2 cellular contexts compared by ENCODE assay signal in genomic region chr10:43250625-43250924, GRCh38.
TF ChIP-seq lines count a peak whose summit lies in the region.

No MANE protein-coding gene starts in this region.

TF ChIP-seq in GM23338, 12 proteins besides CTCF, POLR2A, EP300 and RAD21:
- TF ChIP-seq CREB1 (CRISPR knock-in tag; IDR thresholded peaks at IDR 0.05; ENCODE audit: low read depth) (no peak), JUNB (IDR thresholded peaks at IDR 0.05; ENCODE audit: unreplicated experiment) (no peak), ETS1 (IDR thresholded peaks at IDR 0.05) (no peak), ZNF331 (CRISPR knock-in tag; IDR thresholded peaks at IDR 0.05; ENCODE audit: low read depth) (no peak), POLR2AphosphoS5 (IDR thresholded peaks at IDR 0.05; ENCODE audit: low read depth) (no peak), EZH2 (IDR thresholded peaks at IDR 0.05; ENCODE audit: low read depth, unreplicated experiment) (no peak), ZNF114 (CRISPR knock-in tag; IDR thresholded peaks at IDR 0.05) (no peak)
TF ChIP-seq in GM23338: peak in this region for 0.

TF ChIP-seq in H1, 55 proteins besides CTCF, POLR2A, EP300 and RAD21:
- TF ChIP-seq SIN3A (conservative IDR thresholded peaks at IDR 0.05 in 1 of 2, IDR thresholded peaks at IDR 0.05 in 1 of 2; ENCODE audit: low read depth in 1 of 2, low read length in 2 of 2) (0 out of 4 replicates have a peak, but pooled peaks of 1 of the 2 experiments have one; percentile 22), CBX8 (IDR thresholded peaks at IDR 0.05; ENCODE audit: borderline replicate concordance, low read depth, low read length) (no peak)
